31 cellular contexts compared by ENCODE assay signal in the genomic region with DNA sequence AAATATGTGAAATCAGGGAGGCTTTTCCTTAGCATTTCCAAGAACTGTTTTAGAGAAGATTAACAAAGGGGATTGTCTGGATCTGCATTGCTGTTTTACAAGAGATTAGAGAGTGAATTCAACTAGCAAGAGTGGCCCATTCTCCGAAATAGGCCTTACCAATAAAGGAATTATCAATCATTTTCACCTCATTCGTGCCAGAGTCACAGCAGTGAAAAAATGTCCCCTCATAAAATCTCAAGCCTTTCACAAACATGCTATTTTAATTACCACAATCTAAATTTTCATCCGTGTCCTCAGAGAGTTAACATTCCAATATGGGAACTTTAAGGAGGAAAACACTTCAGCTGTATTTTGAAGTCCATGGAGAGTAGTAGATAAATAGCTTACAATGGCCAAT.
"Had no signal": no experiment of that assay in that cellular context is flagged by ENCODE, and none has a peak within 500 bp of the region (broad histone marks: within the 10 kb centered on the region; RNA-seq: fewer than 3 reads in every experiment).

No MANE protein-coding gene starts in this region.

- DNase-seq: activated CD4-positive, alpha-beta T cell treated with anti-CD3 and anti-CD28 coated beads for 1 hour; activated CD4-positive, alpha-beta T cell treated with anti-CD3 and anti-CD28 coated beads for 48 hours; activated CD4-positive, alpha-beta T cell treated with anti-CD3 and anti-CD28 coated beads, Interleukin-2, amount 50 U/mL, for 1 hour; activated CD4-positive, alpha-beta T cell treated with anti-CD3 and anti-CD28 coated beads, Interleukin-2, amount 50 U/mL, for 48 hours; activated CD8-positive, alpha-beta memory T cell treated with anti-CD3 and anti-CD28 coated beads for 24 hours; activated CD8-positive, alpha-beta T cell treated with anti-CD3 and anti-CD28 coated beads for 36 hours; activated effector memory CD4-positive, alpha-beta T cell treated with Interleukin-2 at 50 U/mL for 16 hours; activated gamma-delta T cell treated with Interleukin-2 at 50 U/mL for 16 hours; activated naive CD4-positive, alpha-beta T cell treated with anti-CD3 and anti-CD28 coated beads, Interleukin-2, amount 50 U/mL, for 16 hours; activated naive CD4-positive, alpha-beta T cell treated with Interleukin-2 at 50 U/mL for 16 hours; activated T-cell treated with anti-CD3 and anti-CD28 coated beads, Interleukin-2, amount 50 U/mL, for 4 hours; amniotic stem cell; anterior cingulate cortex; body of pancreas; caudate nucleus; cortex of kidney; dermis blood vessel endothelial cell; effector CD4-positive, alpha-beta T cell; effector memory CD8-positive, alpha-beta T cell; erythroblast; foreskin melanocyte; head of caudate nucleus; T-helper 1 cell; T-helper 17 cell; T1000 had no signal

- H3K27me3 Mint-ChIP-seq: activated CD8-positive, alpha-beta T cell treated with anti-CD3 and anti-CD28 coated beads for 36 hours; activated naive CD8-positive, alpha-beta T cell; activated T-helper 17 cell treated with anti-CD3 and anti-CD28 coated beads, Interleukin-2, amount 50 U/mL, for 72 hours; effector memory CD8-positive, alpha-beta T cell; T-helper 17 cell had no signal

- H3K4me1 ChIP-seq: body of pancreas, esophagus muscularis mucosa, gastroesophageal sphincter had no signal

- H3K9me3 Mint-ChIP-seq: activated CD8-positive, alpha-beta T cell treated with anti-CD3 and anti-CD28 coated beads for 36 hours; activated T-cell treated with anti-CD3 and anti-CD28 coated beads, Interleukin-2, amount 50 U/mL, for 4 hours; activated T-helper 17 cell treated with anti-CD3 and anti-CD28 coated beads, Interleukin-2, amount 50 U/mL, for 72 hours; effector memory CD8-positive, alpha-beta T cell; T-helper 2 cell treated with Interferon-gamma antibody and Interleukin-4, amounts not matched to agents 5 μg/mL and 100 μg/mL, for 36 hours had no signal

- H3K9me3 ChIP-seq: body of pancreas, esophagus muscularis mucosa, gastroesophageal sphincter had no signal

- FAIRE-seq: colon had no signal

- H3K27me3 ChIP-seq: body of pancreas, esophagus muscularis mucosa, gastroesophageal sphincter had no signal

- H3K4me1 Mint-ChIP-seq: activated T-helper 17 cell treated with anti-CD3 and anti-CD28 coated beads, Interleukin-2, amount 50 U/mL, for 72 hours; T-helper 17 cell had no signal

- H3K27ac ChIP-seq: body of pancreas, esophagus muscularis mucosa, gastroesophageal sphincter had no signal

- ATAC-seq: activated CD8-positive, alpha-beta T cell treated with anti-CD3 and anti-CD28 coated beads for 36 hours; activated T-cell treated with anti-CD3 and anti-CD28 coated beads, Interleukin-2, amount 50 U/mL, for 4 hours; activated T-helper 17 cell treated with anti-CD3 and anti-CD28 coated beads, Interleukin-2, amount 50 U/mL, for 72 hours; body of pancreas; effector memory CD8-positive, alpha-beta T cell; gastroesophageal sphincter; T-helper 17 cell had no signal

- H3K27ac Mint-ChIP-seq: activated CD8-positive, alpha-beta T cell treated with anti-CD3 and anti-CD28 coated beads for 36 hours; activated naive CD8-positive, alpha-beta T cell; activated T-helper 17 cell treated with anti-CD3 and anti-CD28 coated beads, Interleukin-2, amount 50 U/mL, for 72 hours; effector memory CD8-positive, alpha-beta T cell; T-helper 17 cell; T-helper 2 cell treated with Interferon-gamma antibody and Interleukin-4, amounts not matched to agents 5 μg/mL and 100 μg/mL, for 36 hours had no signal

- H3K36me3 Mint-ChIP-seq: activated naive CD8-positive, alpha-beta T cell had no signal

- H3K36me3 ChIP-seq: esophagus muscularis mucosa, gastroesophageal sphincter had no signal

- H3K4me3 Mint-ChIP-seq: activated CD8-positive, alpha-beta T cell treated with anti-CD3 and anti-CD28 coated beads for 36 hours; activated naive CD8-positive, alpha-beta T cell; activated T-cell treated with anti-CD3 and anti-CD28 coated beads, Interleukin-2, amount 50 U/mL, for 4 hours; activated T-helper 17 cell treated with anti-CD3 and anti-CD28 coated beads, Interleukin-2, amount 50 U/mL, for 72 hours; effector memory CD8-positive, alpha-beta T cell; T-helper 17 cell; T-helper 2 cell treated with Interferon-gamma antibody and Interleukin-4, amounts not matched to agents 5 μg/mL and 100 μg/mL, for 36 hours had no signal

- H3K4me3 ChIP-seq: body of pancreas, esophagus muscularis mucosa, gastroesophageal sphincter had no signal
